21 cellular contexts compared by ENCODE assay signal in the genomic region with DNA sequence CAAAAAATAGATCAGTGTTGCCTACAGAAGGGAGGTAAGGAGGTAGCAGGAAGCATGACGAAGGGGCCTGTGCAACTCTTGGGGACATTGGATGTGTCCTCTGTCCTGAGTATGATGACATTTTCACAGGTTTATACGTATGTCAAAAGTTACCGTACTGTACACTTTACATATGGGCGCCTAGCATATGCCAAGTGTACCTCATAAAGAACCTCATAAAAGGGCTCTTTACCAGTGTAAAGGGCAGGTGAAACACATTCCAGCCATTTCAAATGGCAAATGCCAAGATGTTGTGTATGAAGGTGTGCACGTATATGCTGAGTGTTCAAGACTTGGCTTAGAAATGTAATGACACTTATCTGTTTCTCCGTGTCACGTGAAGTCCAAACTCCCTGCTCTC.
"Had no signal": no experiment of that assay in that cellular context is flagged by ENCODE, and none has a peak within 500 bp of the region (broad histone marks: within the 10 kb centered on the region; RNA-seq: fewer than 3 reads in every experiment).

No MANE protein-coding gene starts in this region.

- FAIRE-seq: colon, endothelial cell of umbilical vein, islet of Langerhans, keratinocyte had no signal

- H3K27me3 ChIP-seq: dorsolateral prefrontal cortex, esophagus squamous epithelium, gastrocnemius medialis, left lung had no signal

- DNase-seq: dorsolateral prefrontal cortex; effector CD4-positive, alpha-beta T cell; effector memory CD4-positive, alpha-beta T cell; esophagus squamous epithelium; foreskin fibroblast; foreskin melanocyte; gastrocnemius medialis; glutamatergic neuron; head of caudate nucleus; heart right ventricle; hippocampal formation; left lung; left ventricle myocardium superior; lower lobe of right lung; mesenchymal stem cell; naive thymus-derived CD4-positive, alpha-beta T cell had no signal

- H3K4me1 ChIP-seq: gastrocnemius medialis, left lung, lower lobe of right lung had no signal

- H3K4me3 ChIP-seq: coronary artery, dorsolateral prefrontal cortex, esophagus squamous epithelium, gastrocnemius medialis, heart right ventricle, left lung, lower lobe of right lung had no signal

- H3K36me3 ChIP-seq: esophagus squamous epithelium, gastrocnemius medialis, heart right ventricle, left lung, lower lobe of right lung had no signal

- H3K27ac ChIP-seq: coronary artery, dorsolateral prefrontal cortex, esophagus squamous epithelium, gastrocnemius medialis, heart right ventricle, left lung, lower lobe of right lung had no signal

- ATAC-seq: gastrocnemius medialis; heart right ventricle; left lung; left ventricle myocardium superior; lower lobe of right lung; naive thymus-derived CD4-positive, alpha-beta T cell had no signal

- H3K9me3 ChIP-seq: esophagus squamous epithelium, gastrocnemius medialis, heart right ventricle, lower lobe of right lung had no signal
